ENCODE assay signal across 8 cellular contexts in the genomic region with DNA sequence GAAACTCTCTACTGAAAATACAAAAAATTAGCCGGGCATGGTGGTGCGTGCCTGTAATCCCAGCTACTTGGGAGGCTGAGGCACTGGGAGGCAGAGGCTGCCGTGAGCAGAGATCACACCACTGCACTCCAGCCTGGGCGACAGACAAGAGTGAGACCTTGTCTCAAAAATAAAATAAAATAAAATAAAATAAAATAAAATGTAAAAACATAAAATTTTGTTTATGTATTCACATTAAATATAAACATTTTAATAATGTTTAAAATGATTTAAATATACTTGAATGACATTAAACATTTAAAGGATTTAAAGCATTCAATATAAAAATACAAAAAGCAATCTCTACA.
DNase-seq lines count a peak whose midpoint lies in the region; ATAC-seq and TF ChIP-seq lines count a peak whose summit lies in the region.
"Not testable (repeated sequence)": the region's sequence is repeated elsewhere in the genome, so short reads cannot be mapped to it uniquely, and the experiment has no call there.

No MANE protein-coding gene starts in this region.

- H3K36me3 Mint-ChIP-seq in HFFc6 (ENCODE audit: low read depth), result peaks cover 19% of the 10 kb centered on the region
- peaks cover 24% of the 10 kb centered on the region for H3K36me3 Mint-ChIP-seq in activated CD4-positive, alpha-beta T cell treated with anti-CD3 and anti-CD28 coated beads, Interleukin-2, amount 10 ng/mL, durations not matched to agents 7 days and 5 days (ENCODE audit: low read depth)
- H3K36me3 Mint-ChIP-seq in activated naive CD4-positive, alpha-beta T cell treated with anti-CD3 and anti-CD28 coated beads for 36 hours (ENCODE audit: low read depth); naive B cell: not testable (repeated sequence)

- H3K27ac ChIP-seq in ACC112 (ENCODE audit: low read depth, low read length) (peak overlapping the region; percentile 53), caudate nucleus (ENCODE audit: low read depth, low read length) (peak overlapping the region; percentile 48), heart left ventricle (peak overlapping the region in 9 of 12 donors; percentile 11 to 62 (median 58)), gastrocnemius medialis (peak overlapping the region; percentile 73 to 97 (median 88))

- not testable (repeated sequence) for TF ChIP-seq POLR2A in heart left ventricle (IDR thresholded peaks at IDR 0.05); gastrocnemius medialis (IDR thresholded peaks at IDR 0.05)

- H3K4me1 ChIP-seq in ACC112 (ENCODE audit: control insufficient read depth, insufficient read depth, low read length, unreplicated experiment) (peaks cover 63% of the 10 kb centered on the region), heart left ventricle (peaks cover 15 to 87% (median 65%) of the 10 kb centered on the region in 12 donors), gastrocnemius medialis (peaks cover 77 to 89% of the 10 kb centered on the region in 2 donors)

- not testable (repeated sequence) for H3K36me3 ChIP-seq in ACC112 (ENCODE audit: insufficient read depth, low read length); heart left ventricle; gastrocnemius medialis

- not testable (repeated sequence) for H3K4me3 ChIP-seq in ACC112 (ENCODE audit: low read depth, low read length); heart left ventricle; gastrocnemius medialis

- peaks cover 92% of the 10 kb centered on the region for H3K79me2 ChIP-seq in ACC112 (ENCODE audit: control insufficient read depth, insufficient read depth, low read length, unreplicated experiment)

- H3K4me1 Mint-ChIP-seq in HFFc6 (ENCODE audit: low read depth), result peaks cover 85% of the 10 kb centered on the region
- H3K4me1 Mint-ChIP-seq in activated CD4-positive, alpha-beta T cell treated with anti-CD3 and anti-CD28 coated beads, Interleukin-2, amount 10 ng/mL, durations not matched to agents 7 days and 5 days, result peaks cover 83% of the 10 kb centered on the region
- H3K4me1 Mint-ChIP-seq in activated naive CD4-positive, alpha-beta T cell treated with anti-CD3 and anti-CD28 coated beads for 36 hours (ENCODE audit: low read depth), result peaks cover 88% of the 10 kb centered on the region
- H3K4me1 Mint-ChIP-seq in naive B cell, result peaks cover 52 to 83% (median 72%) of the 10 kb centered on the region in 3 donors

- not testable (repeated sequence) for DNase-seq in HFFc6; activated CD4-positive, alpha-beta T cell treated with anti-CD3 and anti-CD28 coated beads, Interleukin-2, amount 10 ng/mL, durations not matched to agents 7 days and 5 days; activated naive CD4-positive, alpha-beta T cell treated with anti-CD3 and anti-CD28 coated beads for 36 hours; caudate nucleus (lab: John Stamatoyannopoulos, UW); heart left ventricle; naive B cell; gastrocnemius medialis

- not testable (repeated sequence) for H3K9me3 ChIP-seq in heart left ventricle, gastrocnemius medialis

- not testable (repeated sequence) for TF ChIP-seq CTCF in HFFc6 (IDR thresholded peaks at IDR 0.05); heart left ventricle (IDR thresholded peaks at IDR 0.05); gastrocnemius medialis (IDR thresholded peaks at IDR 0.05 in 4 of 5, conservative IDR thresholded peaks at IDR 0.05 in 1 of 5)

- in situ Hi-C loops in gastrocnemius medialis (cut with MboI; ENCODE audit: low sequenced_read_pairs in 4 of 4), result loop anchor here in 2 of 4 donors (10.0 to 25.0 kb wide), 2 partner anchors 175 to 182 kb away; partner anchors contain the start of gene SPG7 (in 2 of the 2)

- CTCF ChIA-PET in activated CD4-positive, alpha-beta T cell treated with anti-CD3 and anti-CD28 coated beads, Interleukin-2, amount 10 ng/mL, durations not matched to agents 7 days and 5 days (lab: Charles Lee), result interaction anchor here (1.2 to 1.5 kb wide), 2 partner anchors 13 to 25 kb away, joined by 3 to 4 read pairs; no protein-coding TSS in a partner anchor
- CTCF ChIA-PET in activated naive CD4-positive, alpha-beta T cell treated with anti-CD3 and anti-CD28 coated beads for 36 hours (lab: Charles Lee), result interaction anchor here (1.1 kb wide), 1 partner anchor 41 kb away, joined by 3 read pairs; no protein-coding TSS in a partner anchor

- H3K27me3 Mint-ChIP-seq in HFFc6 (ENCODE audit: insufficient read depth); activated CD4-positive, alpha-beta T cell treated with anti-CD3 and anti-CD28 coated beads, Interleukin-2, amount 10 ng/mL, durations not matched to agents 7 days and 5 days; activated naive CD4-positive, alpha-beta T cell treated with anti-CD3 and anti-CD28 coated beads for 36 hours (ENCODE audit: low read depth); naive B cell: not testable (repeated sequence)

- H3K27ac Mint-ChIP-seq in HFFc6, result peak overlapping the region; percentile 69
- H3K27ac Mint-ChIP-seq in activated CD4-positive, alpha-beta T cell treated with anti-CD3 and anti-CD28 coated beads, Interleukin-2, amount 10 ng/mL, durations not matched to agents 7 days and 5 days, result peak overlapping the region; percentile 69
- H3K27ac Mint-ChIP-seq in activated naive CD4-positive, alpha-beta T cell treated with anti-CD3 and anti-CD28 coated beads for 36 hours, result peak overlapping the region; percentile 16
- H3K27ac Mint-ChIP-seq in naive B cell, result peak overlapping the region in 4 of 6 donors; percentile 33 to 94 (median 67)

- not testable (repeated sequence) for H3K4me3 Mint-ChIP-seq in HFFc6; activated naive CD4-positive, alpha-beta T cell treated with anti-CD3 and anti-CD28 coated beads for 36 hours
- H3K4me3 Mint-ChIP-seq in activated CD4-positive, alpha-beta T cell treated with anti-CD3 and anti-CD28 coated beads, Interleukin-2, amount 10 ng/mL, durations not matched to agents 7 days and 5 days, result peak overlapping the region; percentile 22
- peak overlapping the region in 3 of 8 donors; percentile 9 to 52 (median 28) for H3K4me3 Mint-ChIP-seq in naive B cell

- H3K9me3 Mint-ChIP-seq in HFFc6; activated CD4-positive, alpha-beta T cell treated with anti-CD3 and anti-CD28 coated beads, Interleukin-2, amount 10 ng/mL, durations not matched to agents 7 days and 5 days; activated naive CD4-positive, alpha-beta T cell treated with anti-CD3 and anti-CD28 coated beads for 36 hours; naive B cell: not testable (repeated sequence)

- POLR2A ChIA-PET in activated CD4-positive, alpha-beta T cell treated with anti-CD3 and anti-CD28 coated beads, Interleukin-2, amount 10 ng/mL, durations not matched to agents 7 days and 5 days (lab: Charles Lee), result not testable (repeated sequence)

- not testable (repeated sequence) for ATAC-seq in heart left ventricle; naive B cell (ENCODE audit: low read depth in 2 of 2); gastrocnemius medialis

- intact Hi-C loops in activated naive CD4-positive, alpha-beta T cell treated with anti-CD3 and anti-CD28 coated beads for 36 hours (cut with micrococcal nuclease), result loop anchor here (5.0 kb wide), 1 partner anchor 72 kb away; no protein-coding TSS in a partner anchor
- intact Hi-C loops in heart left ventricle (cut with DNase I), result loop anchor here (2.0 to 10.0 kb wide), 11 partner anchors 55 to 315 kb away; partner anchors contain the start of genes SPG7 (in 7 of the 10) and ANKRD11 (in 1 of the 10)
- intact Hi-C loops in gastrocnemius medialis (cut with DNase I; ENCODE audit: low total_unique reads), result not testable (repeated sequence)

- not testable (repeated sequence) for H3K27me3 ChIP-seq in ACC112 (ENCODE audit: insufficient read depth, low read length); heart left ventricle; gastrocnemius medialis

- H2AFZ ChIP-seq in ACC112 (ENCODE audit: low read length, unreplicated experiment), result not testable (repeated sequence)

- 81 to 86% (median 84%) methylated on average over 4 of the region's 4 CpGs for WGBS in heart left ventricle, 4 donors

Comparison
In these comparisons a context has a peak if more than half of its experiments do, and no peak if none do; other contexts are left out.
1. H3K27ac Mint-ChIP-seq: peak in every context shown above with its lines; median percentile 69 in HFFc6; 69 in activated CD4-positive, alpha-beta T cell treated with anti-CD3 and anti-CD28 coated beads, Interleukin-2, amount 10 ng/mL, durations not matched to agents 7 days and 5 days; 67 in naive B cell; 16 in activated naive CD4-positive, alpha-beta T cell treated with anti-CD3 and anti-CD28 coated beads for 36 hours.